ENCODE assay signal across 23 cellular contexts in genomic region chr12:112536367-112536730, GRCh38.
DNase-seq lines count a peak whose midpoint lies in the region; ATAC-seq and TF ChIP-seq lines count a peak whose summit lies in the region.
"Had no signal": no experiment of that assay in that cellular context is flagged by ENCODE, and none has a peak within 500 bp of the region (broad histone marks: within the 10 kb centered on the region; RNA-seq: fewer than 3 reads in every experiment).

No MANE protein-coding gene starts in this region.

- peak overlapping the region; percentile 100 for H3K27ac ChIP-seq in SK-N-MC
- H3K27ac ChIP-seq in mesenchymal stem cell (ENCODE audit: low read length, poor library complexity, severe bottlenecking) = no peak overlapping the region
- H3K27ac ChIP-seq: A549 had no signal

- no peak for DNase-seq in NT2/D1 (ENCODE audit: low read depth, low spot score)
- DNase-seq in SK-N-MC (ENCODE audit: low read depth, low spot score) = no peak
- DNase-seq in mesenchymal stem cell = no peak
- DNase-seq in type B pancreatic cell (ENCODE audit: extremely low spot score, unreplicated experiment) = no peak
- no peak for DNase-seq in GM03348 (ENCODE audit: low spot score)
- DNase-seq in natural killer cell treated with Interleukin-12 subunit alpha and Interleukin-12 subunit beta and Interleukin-15 and Interleukin-18, amount 100 ng/mL, for 72 hours (ENCODE audit: low spot score) = no peak
- no peak for DNase-seq in stimulated activated naive CD8-positive, alpha-beta T cell treated with anti-CD3 and anti-CD28 coated beads, Interleukin-15, amount 100 ng/mL, for 72 hours
- DNase-seq: 8988T; ACHN; AML-193; BE2C; CD4-positive, alpha-beta T cell; CD8-positive, alpha-beta memory T cell; DMS 273 treated with DMSO at 0.1 percent for 48 hours; DMS53; DMS79 treated with DMSO at 0.1 percent for 48 hours; GF-D8; GOT3; H7; HCEC 1CT had no signal

- WGBS in mesenchymal stem cell = 93% methylated on average over 6 of the region's 6 CpGs

- no peak for TF ChIP-seq CTCF in type B pancreatic cell (conservative IDR thresholded peaks at IDR 0.05)

- peak overlapping the region; percentile 17 for H3K9ac ChIP-seq in NT2/D1 (ENCODE audit: insufficient read length, low read depth)
- H3K9ac ChIP-seq in SK-N-MC (ENCODE audit: insufficient read length) = peak overlapping the region; percentile 74
- H3K9ac ChIP-seq in mesenchymal stem cell (ENCODE audit: low read length) = no peak overlapping the region
- H3K9ac ChIP-seq: BLaER1 treated with 17β-estradiol and CSF1 and Interleukin-3, amounts not matched to agents 10 nM and 100 nM had no signal

- H3K27me3 Mint-ChIP-seq in type B pancreatic cell = no peaks in the 10 kb centered on the region
- H3K27me3 Mint-ChIP-seq in natural killer cell treated with Interleukin-12 subunit alpha and Interleukin-12 subunit beta and Interleukin-15 and Interleukin-18, amount 100 ng/mL, for 72 hours = peaks cover 8 to 23% of the 10 kb centered on the region in 2 donors
- H3K27me3 Mint-ChIP-seq in stimulated activated naive CD8-positive, alpha-beta T cell treated with anti-CD3 and anti-CD28 coated beads, Interleukin-15, amount 100 ng/mL, for 72 hours = no peaks in the 10 kb centered on the region
- H3K27me3 Mint-ChIP-seq: CD4-positive, alpha-beta T cell had no signal

- no peak overlapping the region for H2BK15ac ChIP-seq in mesenchymal stem cell (ENCODE audit: low read depth, poor library complexity, severe bottlenecking)

- no peaks in the 10 kb centered on the region for H3K79me1 ChIP-seq in mesenchymal stem cell (replicated peaks; ENCODE audit: low read length, poor library complexity, severe bottlenecking)

- no peaks in the 10 kb centered on the region for H3K36me3 Mint-ChIP-seq in type B pancreatic cell
- H3K36me3 Mint-ChIP-seq in natural killer cell treated with Interleukin-12 subunit alpha and Interleukin-12 subunit beta and Interleukin-15 and Interleukin-18, amount 100 ng/mL, for 72 hours = no peaks in the 10 kb centered on the region
- H3K36me3 Mint-ChIP-seq: CD14-positive monocyte had no signal

- H2BK120ac ChIP-seq in mesenchymal stem cell (ENCODE audit: low read depth, low read length) = no peak overlapping the region

- no peak overlapping the region for H2BK12ac ChIP-seq in mesenchymal stem cell (ENCODE audit: low read length in 2 of 2)

- peaks cover 4% of the 10 kb centered on the region for H3K4me1 ChIP-seq in NT2/D1 (ENCODE audit: insufficient read depth, insufficient read length)
- peaks cover 3% of the 10 kb centered on the region for H3K4me1 ChIP-seq in mesenchymal stem cell (ENCODE audit: control insufficient read depth, insufficient read depth, low read depth, low read length)
- H3K4me1 ChIP-seq: A549, BE2C had no signal

- H2BK5ac ChIP-seq in mesenchymal stem cell (ENCODE audit: low read depth, low read length, poor library complexity, severe bottlenecking) = no peak overlapping the region

- H3K4me3 ChIP-seq in NT2/D1 (ENCODE audit: insufficient read length, low read depth) = no peak overlapping the region
- H3K4me3 ChIP-seq in SK-N-MC = no peak overlapping the region
- no peak overlapping the region for H3K4me3 ChIP-seq in mesenchymal stem cell (ENCODE audit: insufficient read depth in 1 of 2, low read depth in 1 of 2, low read length in 2 of 2)
- H3K4me3 ChIP-seq: A549; BLaER1 treated with 17β-estradiol and CSF1 and Interleukin-3, amounts not matched to agents 10 nM and 100 nM had no signal

- ATAC-seq in natural killer cell treated with Interleukin-12 subunit alpha and Interleukin-12 subunit beta and Interleukin-15 and Interleukin-18, amount 100 ng/mL, for 72 hours = no peak
- no peak for ATAC-seq in stimulated activated naive CD8-positive, alpha-beta T cell treated with anti-CD3 and anti-CD28 coated beads, Interleukin-15, amount 100 ng/mL, for 72 hours
- ATAC-seq: A549 had no signal

- no peak overlapping the region for H3K18ac ChIP-seq in mesenchymal stem cell (ENCODE audit: low read depth in 1 of 2, low read length in 2 of 2)

- H2AFZ ChIP-seq in mesenchymal stem cell (ENCODE audit: low read depth, low read length) = no peak overlapping the region

- no peak overlapping the region for H4K91ac ChIP-seq in mesenchymal stem cell (ENCODE audit: low read length)

- H2AK5ac ChIP-seq in mesenchymal stem cell (ENCODE audit: low read length, severe bottlenecking) = peak overlapping the region; percentile 21

- H3K4ac ChIP-seq in mesenchymal stem cell (ENCODE audit: low read depth in 1 of 2, low read length in 2 of 2) = no peak overlapping the region

- no peak overlapping the region for H3K4me2 ChIP-seq in mesenchymal stem cell (ENCODE audit: low read length, poor library complexity, severe bottlenecking)
- H3K4me2 ChIP-seq: A549; BLaER1 treated with 17β-estradiol and CSF1 and Interleukin-3, amounts not matched to agents 10 nM and 100 nM had no signal

- no peak overlapping the region for H4K8ac ChIP-seq in mesenchymal stem cell (ENCODE audit: low read length)

- H3K27me3 ChIP-seq in NT2/D1 (ENCODE audit: insufficient read depth, insufficient read length) = no peaks in the 10 kb centered on the region
- H3K27me3 ChIP-seq in mesenchymal stem cell (ENCODE audit: control insufficient read depth in 1 of 2, insufficient read depth in 1 of 2, low read length in 2 of 2) = peaks cover 0 to 12% of the 10 kb centered on the region in 2 experiments
- H3K27me3 ChIP-seq: BE2C; BLaER1 treated with 17β-estradiol and CSF1 and Interleukin-3, amounts not matched to agents 10 nM and 100 nM had no signal

- no peak overlapping the region for H3K14ac ChIP-seq in mesenchymal stem cell (ENCODE audit: low read length in 2 of 2)

- H3K36me3 ChIP-seq in NT2/D1 (ENCODE audit: insufficient read depth, insufficient read length, low read length) = no peaks in the 10 kb centered on the region
- H3K36me3 ChIP-seq in SK-N-MC (ENCODE audit: insufficient read depth, low read length) = no peaks in the 10 kb centered on the region
- no peaks in the 10 kb centered on the region for H3K36me3 ChIP-seq in mesenchymal stem cell (ENCODE audit: control insufficient read depth in 1 of 2, insufficient read depth in 2 of 2, low read depth in 1 of 2, low read length in 2 of 2)
- H3K36me3 ChIP-seq: BE2C; BLaER1 treated with 17β-estradiol and CSF1 and Interleukin-3, amounts not matched to agents 10 nM and 100 nM had no signal

- no peak overlapping the region for H3K4me3 Mint-ChIP-seq in type B pancreatic cell
- H3K4me3 Mint-ChIP-seq in natural killer cell treated with Interleukin-12 subunit alpha and Interleukin-12 subunit beta and Interleukin-15 and Interleukin-18, amount 100 ng/mL, for 72 hours = no peak overlapping the region
- H3K4me3 Mint-ChIP-seq in stimulated activated naive CD8-positive, alpha-beta T cell treated with anti-CD3 and anti-CD28 coated beads, Interleukin-15, amount 100 ng/mL, for 72 hours = no peak overlapping the region
- H3K4me3 Mint-ChIP-seq: CD14-positive monocyte; CD4-positive, alpha-beta T cell; CD8-positive, alpha-beta memory T cell had no signal

- peaks cover 7% of the 10 kb centered on the region for H3K9me3 Mint-ChIP-seq in type B pancreatic cell
- H3K9me3 Mint-ChIP-seq in natural killer cell treated with Interleukin-12 subunit alpha and Interleukin-12 subunit beta and Interleukin-15 and Interleukin-18, amount 100 ng/mL, for 72 hours = no peaks in the 10 kb centered on the region
- no peaks in the 10 kb centered on the region for H3K9me3 Mint-ChIP-seq in stimulated activated naive CD8-positive, alpha-beta T cell treated with anti-CD3 and anti-CD28 coated beads, Interleukin-15, amount 100 ng/mL, for 72 hours
- H3K9me3 Mint-ChIP-seq: CD4-positive, alpha-beta T cell; CD8-positive, alpha-beta memory T cell had no signal

- peak overlapping the region; percentile 28 for H3K27ac Mint-ChIP-seq in type B pancreatic cell
- no peak overlapping the region for H3K27ac Mint-ChIP-seq in natural killer cell treated with Interleukin-12 subunit alpha and Interleukin-12 subunit beta and Interleukin-15 and Interleukin-18, amount 100 ng/mL, for 72 hours
- H3K27ac Mint-ChIP-seq in stimulated activated naive CD8-positive, alpha-beta T cell treated with anti-CD3 and anti-CD28 coated beads, Interleukin-15, amount 100 ng/mL, for 72 hours = no peak overlapping the region
- H3K27ac Mint-ChIP-seq: CD4-positive, alpha-beta T cell; CD8-positive, alpha-beta memory T cell had no signal

- peaks cover 6% of the 10 kb centered on the region for H3K4me1 Mint-ChIP-seq in type B pancreatic cell (ENCODE audit: unreplicated experiment)
- H3K4me1 Mint-ChIP-seq in natural killer cell treated with Interleukin-12 subunit alpha and Interleukin-12 subunit beta and Interleukin-15 and Interleukin-18, amount 100 ng/mL, for 72 hours (ENCODE audit: low read depth in 2 of 2) = peaks cover 4 to 6% of the 10 kb centered on the region in 2 donors
- no peaks in the 10 kb centered on the region for H3K4me1 Mint-ChIP-seq in stimulated activated naive CD8-positive, alpha-beta T cell treated with anti-CD3 and anti-CD28 coated beads, Interleukin-15, amount 100 ng/mL, for 72 hours

- H3K9me3 ChIP-seq in NT2/D1 (ENCODE audit: insufficient read depth, low read length) (no peaks in the 10 kb centered on the region), SK-N-MC (ENCODE audit: low read depth, low read length) (no peaks in the 10 kb centered on the region), mesenchymal stem cell (ENCODE audit: control insufficient read depth, low read length) (no peaks in the 10 kb centered on the region)
- H3K9me3 ChIP-seq: A549; BE2C; BLaER1 treated with 17β-estradiol and CSF1 and Interleukin-3, amounts not matched to agents 10 nM and 100 nM had no signal

- H3K23ac ChIP-seq in mesenchymal stem cell (ENCODE audit: low read length in 2 of 2) = no peak overlapping the region
